In the genomic region with DNA sequence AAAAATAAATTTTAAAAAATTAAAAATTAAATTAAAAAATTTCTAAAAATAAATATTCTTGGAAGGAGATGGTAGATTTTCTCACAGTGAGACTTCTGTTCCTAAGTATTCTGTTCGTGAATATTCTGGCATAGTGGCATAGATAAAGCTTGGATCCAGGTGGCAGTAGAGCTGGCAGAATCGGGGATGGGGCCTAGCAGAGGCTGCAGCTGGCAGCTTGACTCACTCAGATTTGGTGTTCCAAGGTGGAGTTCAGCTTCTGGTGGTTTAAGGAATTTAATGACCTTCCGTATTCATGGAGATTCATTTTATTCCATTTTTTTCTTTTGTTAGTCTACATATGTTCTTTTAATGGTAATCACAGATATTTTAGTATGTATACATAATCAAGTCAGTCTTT, we compare ENCODE assay signal across 22 cellular contexts.
"Had no signal": no experiment of that assay in that cellular context is flagged by ENCODE, and none has a peak within 500 bp of the region (broad histone marks: within the 10 kb centered on the region; RNA-seq: fewer than 3 reads in every experiment).

No MANE protein-coding gene starts in this region.

- DNase-seq: activated CD4-positive, alpha-beta memory T cell treated with anti-CD3 and anti-CD28 coated beads, Interleukin-2, amount 10 ng/mL, durations not matched to agents 7 days and 5 days; activated CD4-positive, alpha-beta T cell treated with anti-CD3 and anti-CD28 coated beads for 36 hours; activated CD4-positive, alpha-beta T cell treated with anti-CD3 and anti-CD28 coated beads, Interleukin-2, amount 50 U/mL, for 1 hour; activated gamma-delta T cell treated with Interleukin-2 at 50 U/mL for 16 hours; activated naive CD4-positive, alpha-beta T cell treated with anti-CD3 and anti-CD28 coated beads, Interleukin-2, amount 10 ng/mL, durations not matched to agents 7 days and 5 days; activated naive CD8-positive, alpha-beta T cell treated with anti-CD3 and anti-CD28 coated beads for 36 hours; activated T-cell treated with anti-CD3 and anti-CD28 coated beads for 4 hours; activated T-cell treated with anti-CD3 and anti-CD28 coated beads, Interleukin-2, amount 50 U/mL, for 72 hours; brain microvascular endothelial cell; Karpas-422; NCI-H1048; NCI-H2029 treated with DMSO at 0.1 percent for 48 hours; NCI-H510A treated with DMSO at 0.1 percent for 48 hours; NCI-H69; NK-92 treated with Interleukin-12 subunit alpha and Interleukin-12 subunit beta, amount 100 ng/mL, for 24 hours; RPMI8226; T-helper 1 cell had no signal

- H3K27me3 ChIP-seq: brain microvascular endothelial cell, cardiac muscle cell had no signal

- ATAC-seq: activated CD4-positive, alpha-beta T cell treated with anti-CD3 and anti-CD28 coated beads for 36 hours; activated T-cell treated with anti-CD3 and anti-CD28 coated beads, Interleukin-2, amount 50 U/mL, for 72 hours; Panc1; Right ventricle myocardium inferior had no signal

- H3K27ac ChIP-seq: brain microvascular endothelial cell, cardiac muscle cell, SK-N-MC, VCaP had no signal

- H3K4me3 ChIP-seq: cardiac muscle cell, SK-N-MC had no signal
